23 cellular contexts compared by ENCODE assay signal in genomic region chr5:14882658-14883580, GRCh38. TPM values are rescaled to one million over a fixed set of nuclear protein-coding genes. Genes with fewer than 3 reads are reported as not detected.
DNase-seq lines count a peak whose midpoint lies in the region; ATAC-seq, FAIRE-seq and TF ChIP-seq lines count a peak whose summit lies in the region.
"Had no signal": no experiment of that assay in that cellular context is flagged by ENCODE, and none has a peak within 500 bp of the region (broad histone marks: within the 10 kb centered on the region; RNA-seq: fewer than 3 reads in every experiment).

No MANE protein-coding gene starts in this region.

- CTCF ChIA-PET in activated naive CD4-positive, alpha-beta T cell treated with anti-CD3 and anti-CD28 coated beads for 36 hours (lab: Charles Lee), result no interaction called here

- no peaks in the 10 kb centered on the region for H3K36me3 Mint-ChIP-seq in activated naive CD4-positive, alpha-beta T cell treated with anti-CD3 and anti-CD28 coated beads, Interleukin-2, amount 50 U/mL, for 72 hours
- no peaks in the 10 kb centered on the region for H3K36me3 Mint-ChIP-seq in activated naive CD4-positive, alpha-beta T cell treated with anti-CD3 and anti-CD28 coated beads for 36 hours (ENCODE audit: low read depth)
- H3K36me3 Mint-ChIP-seq in activated T-helper 17 cell treated with anti-CD3 and anti-CD28 coated beads, Interleukin-2, amount 50 U/mL, for 72 hours (ENCODE audit: low read depth), result no peaks in the 10 kb centered on the region
- H3K36me3 Mint-ChIP-seq: CD4-positive, alpha-beta memory T cell had no signal

- no peak for ATAC-seq in activated naive CD4-positive, alpha-beta T cell treated with anti-CD3 and anti-CD28 coated beads, Interleukin-2, amount 50 U/mL, for 72 hours
- peak; percentile 12 for ATAC-seq in activated T-helper 17 cell treated with anti-CD3 and anti-CD28 coated beads, Interleukin-2, amount 50 U/mL, for 72 hours (replicated peaks)
- ATAC-seq in left ventricle myocardium superior, result peak; percentile 94
- peak in 3 of 4 donors; percentile 44 to 49 (median 48) for ATAC-seq in pancreas
- ATAC-seq: activated T-cell treated with anti-CD3 and anti-CD28 coated beads, Interleukin-2, amount 50 U/mL, for 4 hours had no signal

- H3K4me1 ChIP-seq in pancreas (no peaks in the 10 kb centered on the region), HAP-1 (no peaks in the 10 kb centered on the region)
- H3K4me1 ChIP-seq: esophagus squamous epithelium had no signal

- H3K27me3 ChIP-seq in pancreas (no peaks in the 10 kb centered on the region), HAP-1 (ENCODE audit: low read depth) (no peaks in the 10 kb centered on the region)
- H3K27me3 ChIP-seq: esophagus squamous epithelium had no signal

- H3K36me3 ChIP-seq in pancreas (no peaks in the 10 kb centered on the region), HAP-1 (replicated peaks) (no peaks in the 10 kb centered on the region)
- H3K36me3 ChIP-seq: esophagus squamous epithelium, WERI-Rb-1 had no signal

- H3K27ac Mint-ChIP-seq in activated naive CD4-positive, alpha-beta T cell treated with anti-CD3 and anti-CD28 coated beads, Interleukin-2, amount 50 U/mL, for 72 hours, result peak overlapping the region; percentile 20 to 46
- no peak overlapping the region for H3K27ac Mint-ChIP-seq in activated naive CD4-positive, alpha-beta T cell treated with anti-CD3 and anti-CD28 coated beads for 36 hours
- no peak overlapping the region for H3K27ac Mint-ChIP-seq in activated T-helper 17 cell treated with anti-CD3 and anti-CD28 coated beads, Interleukin-2, amount 50 U/mL, for 72 hours
- H3K27ac Mint-ChIP-seq: stimulated activated naive CD8-positive, alpha-beta T cell treated with anti-CD3 and anti-CD28 coated beads, Interleukin-15, Interleukin-2, amounts not matched to agents 100 ng/mL and 50 ng/mL, for 24 hours had no signal

- no peak for TF ChIP-seq CTCF in pancreas (IDR thresholded peaks at IDR 0.05)

- H3K4me3 ChIP-seq in pancreas (no peak overlapping the region), HAP-1 (no peak overlapping the region)
- H3K4me3 ChIP-seq: esophagus squamous epithelium, skin epidermis had no signal

- WGBS in pancreas, 2 donors, result 69 to 71% methylated on average over 10 of the region's 10 CpGs

- H3K9me3 Mint-ChIP-seq in activated naive CD4-positive, alpha-beta T cell treated with anti-CD3 and anti-CD28 coated beads, Interleukin-2, amount 50 U/mL, for 72 hours, result no peaks in the 10 kb centered on the region
- H3K9me3 Mint-ChIP-seq in activated naive CD4-positive, alpha-beta T cell treated with anti-CD3 and anti-CD28 coated beads for 36 hours, result no peaks in the 10 kb centered on the region
- no peaks in the 10 kb centered on the region for H3K9me3 Mint-ChIP-seq in activated T-helper 17 cell treated with anti-CD3 and anti-CD28 coated beads, Interleukin-2, amount 50 U/mL, for 72 hours
- H3K9me3 Mint-ChIP-seq: activated T-cell treated with anti-CD3 and anti-CD28 coated beads, Interleukin-2, amount 50 U/mL, for 4 hours; CD4-positive, alpha-beta memory T cell; stimulated activated naive CD8-positive, alpha-beta T cell treated with anti-CD3 and anti-CD28 coated beads, Interleukin-15, Interleukin-2, amounts not matched to agents 100 ng/mL and 50 ng/mL, for 24 hours had no signal

- H3K4me1 Mint-ChIP-seq in activated naive CD4-positive, alpha-beta T cell treated with anti-CD3 and anti-CD28 coated beads for 36 hours (ENCODE audit: low read depth), result no peaks in the 10 kb centered on the region
- no peaks in the 10 kb centered on the region for H3K4me1 Mint-ChIP-seq in activated T-helper 17 cell treated with anti-CD3 and anti-CD28 coated beads, Interleukin-2, amount 50 U/mL, for 72 hours

- H3K9me3 ChIP-seq in pancreas, result no peaks in the 10 kb centered on the region
- H3K9me3 ChIP-seq in HAP-1, result no peaks in the 10 kb centered on the region
- H3K9me3 ChIP-seq: esophagus squamous epithelium had no signal

- in situ Hi-C loops in HAP-1 (cut with MboI; ENCODE audit: low sequenced_read_pairs), result no loop called here

- no peak for DNase-seq in activated naive CD4-positive, alpha-beta T cell treated with anti-CD3 and anti-CD28 coated beads, Interleukin-2, amount 50 U/mL, for 72 hours (ENCODE audit: low spot score in 2 of 2)
- DNase-seq in activated naive CD4-positive, alpha-beta T cell treated with anti-CD3 and anti-CD28 coated beads for 36 hours, result no peak
- DNase-seq in left ventricle myocardium superior, result peak; percentile 72
- no peak for DNase-seq in pancreas
- DNase-seq in HAP-1 (ENCODE audit: low spot score in 2 of 2), result no peak
- DNase-seq in germinal center (ENCODE audit: low spot score), result no peak
- DNase-seq in SIG-M5 treated with dmso at 0.1 percent for 504 hours (lab: John Stamatoyannopoulos, UW; ENCODE audit: unreplicated experiment), result no peak
- DNase-seq: activated CD4-positive, alpha-beta T cell treated with anti-CD3 and anti-CD28 coated beads for 48 hours; activated T-cell treated with anti-CD3 and anti-CD28 coated beads, Interleukin-2, amount 50 U/mL, for 4 hours; CD4-positive, alpha-beta memory T cell; EL; esophagus squamous epithelium; kidney; NCI-H146; OCI-M1; SHP77; T-helper 9 cell; WERI-Rb-1 had no signal

- FAIRE-seq in pancreas (lab: Jason Lieb, UNC), result no peak
- FAIRE-seq: frontal cortex, GM12891, kidney had no signal

- H3K27me3 Mint-ChIP-seq in activated naive CD4-positive, alpha-beta T cell treated with anti-CD3 and anti-CD28 coated beads for 36 hours (ENCODE audit: low read depth), result no peaks in the 10 kb centered on the region
- H3K27me3 Mint-ChIP-seq in activated T-helper 17 cell treated with anti-CD3 and anti-CD28 coated beads, Interleukin-2, amount 50 U/mL, for 72 hours, result no peaks in the 10 kb centered on the region

- H3K4me3 Mint-ChIP-seq in activated naive CD4-positive, alpha-beta T cell treated with anti-CD3 and anti-CD28 coated beads for 36 hours, result no peak overlapping the region
- H3K4me3 Mint-ChIP-seq in activated T-helper 17 cell treated with anti-CD3 and anti-CD28 coated beads, Interleukin-2, amount 50 U/mL, for 72 hours, result no peak overlapping the region
- H3K4me3 Mint-ChIP-seq: activated T-cell treated with anti-CD3 and anti-CD28 coated beads, Interleukin-2, amount 50 U/mL, for 4 hours; CD4-positive, alpha-beta memory T cell; stimulated activated naive CD8-positive, alpha-beta T cell treated with anti-CD3 and anti-CD28 coated beads, Interleukin-15, Interleukin-2, amounts not matched to agents 100 ng/mL and 50 ng/mL, for 24 hours had no signal

- intact Hi-C loops in activated naive CD4-positive, alpha-beta T cell treated with anti-CD3 and anti-CD28 coated beads for 36 hours (cut with micrococcal nuclease), result no loop called here
- intact Hi-C loops in left ventricle myocardium superior (cut with micrococcal nuclease), result no loop called here
- intact Hi-C loops in pancreas (cut with DNase I), result no loop called here

- no peak overlapping the region for H3K27ac ChIP-seq in pancreas
- H3K27ac ChIP-seq: esophagus squamous epithelium, WERI-Rb-1 had no signal

RNA-seq across cellular contexts. Expression of gene ANKH, which starts 11.3 kb away (rescaled TPM):
- total RNA-seq in activated naive CD4-positive, alpha-beta T cell treated with anti-CD3 and anti-CD28 coated beads, Interleukin-2, amount 50 U/mL, for 72 hours, result 100 to 1,000 TPM in 1 of 2 donors, 10 to 100 TPM in 1; 29.4 to 142 TPM
- 10 to 100 TPM; 92.0 to 93.5 TPM for total RNA-seq in activated naive CD4-positive, alpha-beta T cell treated with anti-CD3 and anti-CD28 coated beads for 36 hours
- 100 to 1,000 TPM; 101 to 193 TPM for total RNA-seq in activated T-helper 17 cell treated with anti-CD3 and anti-CD28 coated beads, Interleukin-2, amount 50 U/mL, for 72 hours
- 166 TPM for total RNA-seq in left ventricle myocardium superior
- total RNA-seq in pancreas, result 10 to 100 TPM; 26.9 to 48.6 (median 40.3) TPM
- 10 to 100 TPM; 11.8 to 36.0 TPM for polyA plus RNA-seq in pancreas

Comparison
In these comparisons a context has a peak if more than half of its experiments do, and no peak if none do; other contexts are left out.
1. H3K27ac Mint-ChIP-seq: peak in activated naive CD4-positive, alpha-beta T cell treated with anti-CD3 and anti-CD28 coated beads, Interleukin-2, amount 50 U/mL, for 72 hours (2 of 2); none in activated naive CD4-positive, alpha-beta T cell treated with anti-CD3 and anti-CD28 coated beads for 36 hours (single experiment) and activated T-helper 17 cell treated with anti-CD3 and anti-CD28 coated beads, Interleukin-2, amount 50 U/mL, for 72 hours (single experiment).
2. ATAC-seq: peak in activated T-helper 17 cell treated with anti-CD3 and anti-CD28 coated beads, Interleukin-2, amount 50 U/mL, for 72 hours (single experiment), left ventricle myocardium superior (single experiment) and pancreas (3 of 4); none in activated naive CD4-positive, alpha-beta T cell treated with anti-CD3 and anti-CD28 coated beads, Interleukin-2, amount 50 U/mL, for 72 hours (0 of 2).